ENCODE assay signal across 2 cellular contexts in the genomic region with DNA sequence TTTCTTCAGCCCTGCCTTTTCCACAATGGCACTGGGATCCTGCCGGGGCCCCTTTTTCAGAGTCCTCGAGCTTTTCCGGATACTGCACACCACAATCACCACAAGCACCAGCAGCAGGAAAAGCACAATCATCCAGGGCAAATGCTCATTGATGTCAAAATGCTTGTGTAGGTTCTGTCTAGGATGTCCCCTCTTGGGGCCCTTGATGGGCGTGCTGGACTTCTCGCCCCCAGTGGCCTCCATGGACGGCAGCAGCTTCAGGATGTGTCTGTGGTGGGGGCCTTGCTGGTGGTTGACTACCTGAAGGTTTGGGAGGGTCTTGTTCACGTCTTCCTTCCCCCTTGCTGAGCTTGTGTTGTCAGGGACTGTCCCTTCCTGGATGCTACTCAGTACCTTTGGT.
A peak's percentile ranks its signal among the peaks of the same experiment; 100 is the strongest.
TF ChIP-seq lines count a peak whose summit lies in the region.

No MANE protein-coding gene starts in this region.

TF ChIP-seq in HepG2, 621 proteins besides CTCF, POLR2A, EP300 and RAD21:
- TF ChIP-seq AGO2 (optimal IDR thresholded peaks at IDR 0.05; ENCODE audit: low read depth, low read length) = peak; percentile 61
- TF ChIP-seq RBM22 (optimal IDR thresholded peaks at IDR 0.05; ENCODE audit: low read length) = peak; percentile 73
- no peak for TF ChIP-seq SYNCRIP (IDR thresholded peaks at IDR 0.05; ENCODE audit: insufficient read depth, low read depth, low read length)

TF ChIP-seq in endothelial cell of umbilical vein, 7 proteins besides CTCF, POLR2A, EP300 and RAD21:
- TF ChIP-seq, protein P1, sequence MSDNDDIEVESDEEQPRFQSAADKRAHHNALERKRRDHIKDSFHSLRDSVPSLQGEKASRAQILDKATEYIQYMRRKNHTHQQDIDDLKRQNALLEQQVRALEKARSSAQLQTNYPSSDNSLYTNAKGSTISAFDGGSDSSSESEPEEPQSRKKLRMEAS (IDR thresholded peaks at IDR 0.05; ENCODE audit: insufficient read depth, insufficient read length) = no peak
- no peak for TF ChIP-seq JUN (IDR thresholded peaks at IDR 0.05; ENCODE audit: borderline replicate concordance, insufficient read depth, insufficient read length, low read depth)
- TF ChIP-seq MYC (IDR thresholded peaks at IDR 0.05; ENCODE audit: low read depth, low read length) = no peak
- no peak for TF ChIP-seq GATA2 (IDR thresholded peaks at IDR 0.05; ENCODE audit: insufficient read depth, insufficient read length, low read depth, low read length)
- no peak for TF ChIP-seq EZH2 (IDR thresholded peaks at IDR 0.05; ENCODE audit: borderline replicate concordance, low read depth, low read length, severe bottlenecking)
- TF ChIP-seq POLR2AphosphoS5 (IDR thresholded peaks at IDR 0.05; ENCODE audit: insufficient read depth, low read depth, low read length) = no peak
- TF ChIP-seq FOS (IDR thresholded peaks at IDR 0.05; ENCODE audit: borderline replicate concordance, insufficient read depth, low read length) = no peak
TF ChIP-seq in endothelial cell of umbilical vein: peak in this region for 0.
